In genomic region chr11:120869516-120870011, GRCh38 we compare ENCODE assay signal across 24 cellular contexts.
DNase-seq lines count a peak whose midpoint lies in the region; ATAC-seq and TF ChIP-seq lines count a peak whose summit lies in the region.
"Had no signal": no experiment of that assay in that cellular context is flagged by ENCODE, and none has a peak within 500 bp of the region (broad histone marks: within the 10 kb centered on the region; RNA-seq: fewer than 3 reads in every experiment).

No MANE protein-coding gene starts in this region.

- no CpG with 5 or more reads among the region's 11 CpGs for WGBS in mesendoderm (ENCODE audit: extremely low coverage, insufficient coverage, low lambda C conversion rate)

- H3K4me2 ChIP-seq in OCI-LY3 (ENCODE audit: low read length) (peak overlapping the region; percentile 26; the same call in 1 of the 2 replicates), mesendoderm (ENCODE audit: low read length) (no peak overlapping the region)
- H3K4me2 ChIP-seq: hepatocyte had no signal

- H3K36me3 ChIP-seq in OCI-LY3 (replicated peaks; ENCODE audit: low read depth, low read length) (no peaks in the 10 kb centered on the region), mesendoderm (ENCODE audit: control insufficient read depth, insufficient read depth, low read length) (no peaks in the 10 kb centered on the region)
- H3K36me3 ChIP-seq: BE2C, spleen, upper lobe of right lung had no signal

- peak; percentile 34 for DNase-seq in Ammon's horn (ENCODE audit: low spot score)
- DNase-seq in GM19238 (ENCODE audit: insufficient read length, low spot score): peak; percentile 32
- DNase-seq in activated effector memory CD4-positive, alpha-beta T cell treated with Interleukin-2 at 50 U/mL for 16 hours: no peak
- DNase-seq in NK-92 treated with Interleukin-12 subunit alpha and Interleukin-12 subunit beta, amount 100 ng/mL, for 24 hours (lab: John Stamatoyannopoulos, UW): no peak
- DNase-seq in NCI-H510A (lab: John Stamatoyannopoulos, UW): no peak
- DNase-seq in mesendoderm: no peak
- DNase-seq: 8988T; activated CD4-positive, alpha-beta T cell treated with anti-CD3 and anti-CD28 coated beads for 1 hour; activated T-cell treated with anti-CD3 and anti-CD28 coated beads, Interleukin-2, amount 50 U/mL, for 4 hours; aorta; BE2C; Caco-2; caudate nucleus; HFFc6; NCI-H1436; NCI-H526; nucleus accumbens; retina; spleen; upper lobe of right lung had no signal

- H2AK5ac ChIP-seq in mesendoderm (ENCODE audit: low read length): no peak overlapping the region

- no peak overlapping the region for H2BK15ac ChIP-seq in mesendoderm (replicated peaks; ENCODE audit: low read depth)

- no peak overlapping the region for H4K8ac ChIP-seq in mesendoderm (ENCODE audit: low read depth, low read length)

- H3K79me2 ChIP-seq in OCI-LY3 (ENCODE audit: low read length) (no peaks in the 10 kb centered on the region), mesendoderm (ENCODE audit: control insufficient read depth, insufficient read depth, low read length) (no peaks in the 10 kb centered on the region)
- H3K79me2 ChIP-seq: hepatocyte had no signal

- H3K4ac ChIP-seq in mesendoderm (ENCODE audit: low read depth, low read length): no peak overlapping the region

- H3K27me3 ChIP-seq in OCI-LY3 (ENCODE audit: low read depth, low read length): peaks cover 58% of the 10 kb centered on the region
- H3K27me3 ChIP-seq in mesendoderm (ENCODE audit: insufficient read depth, low read length, poor library complexity): no peaks in the 10 kb centered on the region
- H3K27me3 ChIP-seq: BE2C, upper lobe of right lung had no signal

- H3K9ac ChIP-seq in OCI-LY3 (ENCODE audit: low read length) (no peak overlapping the region), mesendoderm (ENCODE audit: low read length) (no peak overlapping the region)

- H4K5ac ChIP-seq in mesendoderm (ENCODE audit: low read length): no peak overlapping the region

- H3K27ac ChIP-seq in OCI-LY3 (ENCODE audit: low read length) (no peak overlapping the region), mesendoderm (ENCODE audit: low read depth, low read length) (no peak overlapping the region)
- H3K27ac ChIP-seq: hepatocyte, spleen, upper lobe of right lung had no signal

- H4K20me1 ChIP-seq in OCI-LY3 (ENCODE audit: insufficient read depth, low read length): no peaks in the 10 kb centered on the region

- peak; percentile 66 for ATAC-seq in HG02973 (IDR thresholded peaks at IDR 0.05; ENCODE audit: unreplicated experiment)
- ATAC-seq: activated T-cell treated with anti-CD3 and anti-CD28 coated beads, Interleukin-2, amount 50 U/mL, for 4 hours; HepG2; upper lobe of right lung had no signal

- H3K4me1 ChIP-seq in OCI-LY3 (ENCODE audit: low read length) (no peaks in the 10 kb centered on the region), mesendoderm (ENCODE audit: control insufficient read depth, low read depth, low read length) (peaks cover 2% of the 10 kb centered on the region)
- H3K4me1 ChIP-seq: BE2C, Caco-2, spleen, upper lobe of right lung had no signal

- H2BK5ac ChIP-seq in mesendoderm (ENCODE audit: low read length): no peak overlapping the region

- H3K4me3 ChIP-seq in OCI-LY3 (ENCODE audit: low read length) (no peak overlapping the region), mesendoderm (ENCODE audit: low read length) (no peak overlapping the region)
- H3K4me3 ChIP-seq: hepatocyte, spleen, upper lobe of right lung had no signal

- TF ChIP-seq CTCF in OCI-LY3 (IDR thresholded peaks at IDR 0.05; ENCODE audit: low read depth, low read length): no peak

- no peak overlapping the region for H3K56ac ChIP-seq in mesendoderm (ENCODE audit: low read length)

- no peaks in the 10 kb centered on the region for H3K9me3 ChIP-seq in OCI-LY3 (ENCODE audit: insufficient read depth, low read length)
- H3K9me3 ChIP-seq: BE2C, Caco-2, spleen, upper lobe of right lung had no signal

- H3K79me1 ChIP-seq in mesendoderm (ENCODE audit: low read length): no peaks in the 10 kb centered on the region

- H2AFZ ChIP-seq in OCI-LY3 (ENCODE audit: low read depth, low read length): no peak overlapping the region
- H2AFZ ChIP-seq: hepatocyte had no signal

- H2BK120ac ChIP-seq in mesendoderm (ENCODE audit: low read depth, low read length): no peak overlapping the region

- no peak overlapping the region for H3K23ac ChIP-seq in mesendoderm (ENCODE audit: low read length)

- H3K18ac ChIP-seq in mesendoderm (ENCODE audit: low read length): no peak overlapping the region

Comparison
In these comparisons a context has a peak if more than half of its experiments do, and no peak if none do; other contexts are left out.
1. DNase-seq: peak in Ammon's horn (single experiment) and GM19238 (single experiment); none in activated effector memory CD4-positive, alpha-beta T cell treated with Interleukin-2 at 50 U/mL for 16 hours (single experiment), NK-92 treated with Interleukin-12 subunit alpha and Interleukin-12 subunit beta, amount 100 ng/mL, for 24 hours (single experiment), NCI-H510A (single experiment) and mesendoderm (single experiment).